In genomic region chr20:35144694-35145093, GRCh38 we compare ENCODE assay signal across 12 cellular contexts. TPM values are rescaled to one million over a fixed set of nuclear protein-coding genes. Genes with fewer than 3 reads are reported as not detected.
DNase-seq lines count a peak whose midpoint lies in the region; ATAC-seq and TF ChIP-seq lines count a peak whose summit lies in the region.
"Had no signal": no experiment of that assay in that cellular context is flagged by ENCODE, and none has a peak within 500 bp of the region (broad histone marks: within the 10 kb centered on the region; RNA-seq: fewer than 3 reads in every experiment).

No MANE protein-coding gene starts in this region.

- H3K36me3 Mint-ChIP-seq in CD14-positive monocyte = peaks cover 33 to 43% of the 10 kb centered on the region in 2 donors

- TF ChIP-seq POLR2A in Peyer's patch (IDR thresholded peaks at IDR 0.05) (no peak), prostate gland (IDR thresholded peaks at IDR 0.05) (no peak)

- no peaks in the 10 kb centered on the region for H3K27me3 Mint-ChIP-seq in CD14-positive monocyte (ENCODE audit: low read depth in 3 of 3)

- peak; percentile 29 for ATAC-seq in GM19468 (IDR thresholded peaks at IDR 0.05; ENCODE audit: extremely low read depth, unreplicated experiment)
- no peak for ATAC-seq in HG03457 (IDR thresholded peaks at IDR 0.05; ENCODE audit: unreplicated experiment)

- peak; percentile 73 for DNase-seq in CD14-positive monocyte (ENCODE audit: low spot score)
- DNase-seq in Peyer's patch = peak in 2 of 3 donors; percentile 67 to 77
- peak; percentile 13 for DNase-seq in inferior parietal cortex (ENCODE audit: extremely low spot score)
- DNase-seq in prostate gland (ENCODE audit: low spot score) = no peak
- no peak for DNase-seq in SHP77 treated with DMSO at 0.1 percent for 48 hours (lab: John Stamatoyannopoulos, UW)
- no peak for DNase-seq in dermis blood vessel endothelial cell
- DNase-seq: activated T-cell treated with anti-CD3 and anti-CD28 coated beads, Interleukin-2, amount 50 U/mL, for 1 hour; T-helper 9 cell had no signal

- TF ChIP-seq CTCF in CD14-positive monocyte (IDR thresholded peaks at IDR 0.05) (no peak), Peyer's patch (IDR thresholded peaks at IDR 0.05) (no peak), prostate gland (IDR thresholded peaks at IDR 0.05) (no peak)

- H3K4me1 Mint-ChIP-seq in CD14-positive monocyte = peaks cover 46% of the 10 kb centered on the region

- H3K4me1 ChIP-seq in Peyer's patch = peaks cover 0 to 24% (median 8%) of the 10 kb centered on the region in 4 donors
- H3K4me1 ChIP-seq in prostate gland (replicated peaks) = peaks cover 5% of the 10 kb centered on the region

- intact Hi-C loops in CD14-positive monocyte (cut with micrococcal nuclease) (loop anchor here (5.0 to 10.0 kb wide), 5 partner anchors 52 to 782 kb away; partner anchors contain the start of genes ACSS2 (in 1 of the 2), ITCH (in 1 of the 2), MMP24OS (in 1 of the 2) and TRPC4AP (in 1 of the 2)), prostate gland (cut with DNase I) (loop anchor here (5.0 kb wide), 1 partner anchor 123 kb away; no protein-coding TSS in a partner anchor)

- peak overlapping the region; percentile 14 to 43 for H3K4me3 Mint-ChIP-seq in CD14-positive monocyte

- no peaks in the 10 kb centered on the region for H3K9me3 ChIP-seq in Peyer's patch
- no peaks in the 10 kb centered on the region for H3K9me3 ChIP-seq in prostate gland
- H3K9me3 ChIP-seq: breast epithelium, mucosa of descending colon had no signal

- no peak overlapping the region for H3K4me3 ChIP-seq in Peyer's patch
- no peak overlapping the region for H3K4me3 ChIP-seq in prostate gland
- H3K4me3 ChIP-seq: breast epithelium, mucosa of descending colon had no signal

- peak overlapping the region; percentile 82 to 94 (median 92) for H3K27ac Mint-ChIP-seq in CD14-positive monocyte

- H3K9me3 Mint-ChIP-seq in CD14-positive monocyte = no peaks in the 10 kb centered on the region

- H3K27ac ChIP-seq in Peyer's patch (peak overlapping the region in 1 of 4 donors; percentile 62), prostate gland (no peak overlapping the region)

- H3K27me3 ChIP-seq in Peyer's patch (no peaks in the 10 kb centered on the region), prostate gland (replicated peaks; ENCODE audit: insufficient read depth) (no peaks in the 10 kb centered on the region)
- H3K27me3 ChIP-seq: breast epithelium had no signal

- H3K36me3 ChIP-seq in Peyer's patch (peaks cover 0 to 47% (median 0%) of the 10 kb centered on the region in 3 donors), prostate gland (no peaks in the 10 kb centered on the region)
- H3K36me3 ChIP-seq: breast epithelium had no signal

- 59% methylated on average over 7 of the region's 7 CpGs for WGBS in prostate gland

RNA-seq across cellular contexts. Expression of gene EDEM2, which starts 2.4 kb away (rescaled TPM):
- polyA plus RNA-seq in CD14-positive monocyte = 10 to 100 TPM; 75.6 to 86.1 TPM
- total RNA-seq in Peyer's patch (10 to 100 TPM; 18.2 to 38.3 (median 33.8) TPM), prostate gland (10 to 100 TPM; 27.1 to 30.0 TPM), dermis blood vessel endothelial cell (82.9 and 92.2 TPM in 2 replicates)

RNA-seq across cellular contexts. Expression of gene PROCR, which starts 27.2 kb away (rescaled TPM):
- under 1 TPM; 0.43 to 0.90 TPM for polyA plus RNA-seq in CD14-positive monocyte
- 10 to 100 TPM; 14.2 to 51.2 (median 25.8) TPM for total RNA-seq in Peyer's patch
- total RNA-seq in prostate gland = 10 to 100 TPM; 11.2 to 17.6 TPM
- total RNA-seq in dermis blood vessel endothelial cell = 124 and 176 TPM in 2 replicates

RNA-seq across cellular contexts. Expression of gene TRPC4AP, which starts 52.1 kb away (rescaled TPM):
- 10 to 100 TPM; 80.8 to 88.6 TPM for polyA plus RNA-seq in CD14-positive monocyte
- total RNA-seq in Peyer's patch (100 to 1,000 TPM in 1 of 4 donors, 10 to 100 TPM in 3; 62.7 to 101 (median 80.8) TPM), prostate gland (10 to 100 TPM; 65.4 to 76.6 TPM), dermis blood vessel endothelial cell (90.2 and 100 TPM in 2 replicates)

Comparison
In these comparisons a context has a peak if more than half of its experiments do, and no peak if none do; other contexts are left out.
1. DNase-seq: peak in CD14-positive monocyte (single experiment), Peyer's patch (2 of 3) and inferior parietal cortex (single experiment); none in prostate gland (single experiment), SHP77 treated with DMSO at 0.1 percent for 48 hours (single experiment) and dermis blood vessel endothelial cell (single experiment).